In the genomic region with DNA sequence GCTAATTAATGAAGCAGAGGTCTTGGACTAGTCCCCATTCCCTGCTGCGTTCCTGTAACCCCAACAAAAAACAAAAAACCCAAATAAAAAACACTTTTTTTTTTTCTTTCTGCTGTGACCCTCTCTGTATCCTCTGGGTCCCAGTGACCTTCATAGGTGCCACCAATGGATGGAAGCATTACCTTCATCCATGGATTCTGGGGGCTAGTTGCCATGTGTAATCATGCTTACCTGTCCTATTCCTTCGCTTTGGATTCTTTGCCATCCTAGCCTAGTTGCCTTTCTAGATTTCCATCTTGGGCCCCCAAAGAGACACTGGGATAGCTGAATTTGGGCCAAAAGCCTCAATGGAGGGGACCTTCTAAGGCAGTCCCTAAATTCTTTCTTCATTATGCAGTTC, we compare ENCODE assay signal across 14 cellular contexts.
DNase-seq lines count a peak whose midpoint lies in the region; ATAC-seq and TF ChIP-seq lines count a peak whose summit lies in the region.
"Had no signal": no experiment of that assay in that cellular context is flagged by ENCODE, and none has a peak within 500 bp of the region (broad histone marks: within the 10 kb centered on the region; RNA-seq: fewer than 3 reads in every experiment).

No MANE protein-coding gene starts in this region.

- H3K27me3 ChIP-seq in HCT116 (ENCODE audit: insufficient read depth, low read length) (no peaks in the 10 kb centered on the region), tibial artery (no peaks in the 10 kb centered on the region)

- ATAC-seq in HCT116 = no peak

- H3K4me2 ChIP-seq in HCT116 (ENCODE audit: low read length) = no peak overlapping the region

- TF ChIP-seq CTCF in HCT116 (IDR thresholded peaks at IDR 0.05 in 2 of 3, conservative IDR thresholded peaks at IDR 0.05 in 1 of 3; ENCODE audit: borderline replicate concordance in 1 of 3, insufficient read depth in 1 of 3, low read depth in 2 of 3, low read length in 2 of 3) = no peak
- TF ChIP-seq CTCF in tibial artery (IDR thresholded peaks at IDR 0.05) = no peak

- intact Hi-C loops in HCT116 (cut with micrococcal nuclease) (no loop called here), tibial artery (cut with DNase I; ENCODE audit: low total_unique reads) (no loop called here), posterior cingulate gyrus (cut with DNase I) (no loop called here)

- TF ChIP-seq POLR2A in HCT116 (IDR thresholded peaks at IDR 0.05; ENCODE audit: borderline replicate concordance, extremely low read depth, insufficient read depth, insufficient read length) = no peak

- no TSS peak for BruUV-seq in HCT116 (replicated peaks; lab: Mats Ljungman, UMichigan)

- no peaks in the 10 kb centered on the region for H3K36me3 ChIP-seq in HCT116 (ENCODE audit: control insufficient read depth in 1 of 2, insufficient read depth in 2 of 2, low read length in 2 of 2)
- no peaks in the 10 kb centered on the region for H3K36me3 ChIP-seq in tibial artery
- H3K36me3 ChIP-seq: HAP-1 had no signal

- no peak overlapping the region for H3K27ac ChIP-seq in HCT116 (ENCODE audit: low read depth, low read length)
- H3K27ac ChIP-seq in tibial artery = no peak overlapping the region
- H3K27ac ChIP-seq: C4-2B, VCaP had no signal

- H3K4me1 ChIP-seq in HCT116 (ENCODE audit: control insufficient read depth in 1 of 2, insufficient read depth in 2 of 2, low read length in 2 of 2) = no peaks in the 10 kb centered on the region
- H3K4me1 ChIP-seq in tibial artery = no peaks in the 10 kb centered on the region
- H3K4me1 ChIP-seq: HAP-1 had no signal

- no peak overlapping the region for H2AFZ ChIP-seq in HCT116 (ENCODE audit: low read depth, low read length, poor library complexity, severe bottlenecking)

- DNase-seq in COR-L47 (lab: John Stamatoyannopoulos, UW) (peak; percentile 73), HCT116 (ENCODE audit: low read depth, low spot score) (peak; percentile 64), RKO (ENCODE audit: low spot score) (peak; percentile 40), fibroblast of the conjunctiva (ENCODE audit: low read depth) (peak; percentile 0), tibial artery (no peak), posterior cingulate gyrus (no peak), NCI-H226 (no peak)
- DNase-seq in activated T-cell treated with anti-CD3 and anti-CD28 coated beads, Interleukin-2, amount 50 U/mL, for 48 hours = no peak
- DNase-seq: activated naive CD4-positive, alpha-beta T cell treated with Interleukin-2 at 50 U/mL for 16 hours; GF-D8; NCI-H1092 treated with DMSO at 0.1 percent for 48 hours had no signal

- TF ChIP-seq RAD21 in HCT116 (IDR thresholded peaks at IDR 0.05; ENCODE audit: low read depth) = no peak

- H3K4me3 ChIP-seq in HCT116 (replicated peaks in 1 of 2; ENCODE audit: low read depth in 1 of 2, low read length in 2 of 2) (no peak overlapping the region), tibial artery (no peak overlapping the region)
- H3K4me3 ChIP-seq: HAP-1 had no signal

- H3K9ac ChIP-seq in HCT116 (ENCODE audit: low read length) = no peak overlapping the region

- no peaks in the 10 kb centered on the region for H4K20me1 ChIP-seq in HCT116 (ENCODE audit: insufficient read depth)

- H3K9me2 ChIP-seq in HCT116 (ENCODE audit: insufficient read depth) = no peaks in the 10 kb centered on the region

- H3K79me2 ChIP-seq in HCT116 (ENCODE audit: insufficient read depth, low read length) = no peaks in the 10 kb centered on the region

- CTCF ChIA-PET in HCT116 (lab: Charles Lee) = no interaction called here

- POLR2A ChIA-PET in HCT116 (lab: Charles Lee) = no interaction called here

- H3K9me3 ChIP-seq in HCT116 (ENCODE audit: control insufficient read depth in 1 of 2, insufficient read depth in 1 of 2, low read depth in 1 of 2, low read length in 2 of 2) (peaks cover 7 to 9% of the 10 kb centered on the region in 2 experiments; a peak in 3 of 4 replicates), tibial artery (peaks cover 14 to 37% (median 27%) of the 10 kb centered on the region in 3 donors)
- H3K9me3 ChIP-seq: HAP-1 had no signal

- RAD21 ChIA-PET in HCT116 (lab: Charles Lee; ENCODE audit: low non-redundant PET in 1 of 2, low total read pairs in 2 of 2, uncharacterized antibody in 2 of 2, unreplicated experiment in 2 of 2) = no interaction called here

TF ChIP-seq in HCT116, 20 proteins besides CTCF, POLR2A, EP300 and RAD21:
- TF ChIP-seq CBX3 (IDR thresholded peaks at IDR 0.05; ENCODE audit: low read depth) (peak; percentile 95), CEBPB (IDR thresholded peaks at IDR 0.05; ENCODE audit: low read depth) (no peak)
TF ChIP-seq in HCT116: peak in this region for 1.

Comparison
In these comparisons a context has a peak if more than half of its experiments do, and no peak if none do; other contexts are left out.
1. DNase-seq: peak in COR-L47 (single experiment), HCT116 (single experiment), RKO (single experiment) and fibroblast of the conjunctiva (single experiment); none in tibial artery (0 of 2), posterior cingulate gyrus (0 of 10), NCI-H226 (single experiment) and activated T-cell treated with anti-CD3 and anti-CD28 coated beads, Interleukin-2, amount 50 U/mL, for 48 hours (0 of 2).